23 cellular contexts compared by ENCODE assay signal in genomic region chr5:172725785-172726184, GRCh38.
"Had no signal": no experiment of that assay in that cellular context is flagged by ENCODE, and none has a peak within 500 bp of the region (broad histone marks: within the 10 kb centered on the region; RNA-seq: fewer than 3 reads in every experiment).

No MANE protein-coding gene starts in this region.

- H3K4me3 ChIP-seq: breast epithelium, SK-N-MC had no signal

- H3K9me3 ChIP-seq: breast epithelium had no signal

- ATAC-seq: activated CD4-positive, CD25-positive, alpha-beta regulatory T cell treated with anti-CD3 and anti-CD28 coated beads, Interleukin-2, amount 50 U/mL, for 24 hours; activated CD8-positive, alpha-beta T cell treated with anti-CD3 and anti-CD28 coated beads for 36 hours; T-cell had no signal

- H3K4me3 Mint-ChIP-seq: activated CD8-positive, alpha-beta T cell treated with anti-CD3 and anti-CD28 coated beads for 36 hours; activated naive CD4-positive, alpha-beta T cell treated with anti-CD3 and anti-CD28 coated beads, Interleukin-2, amount 50 U/mL, for 24 hours; T-cell had no signal

- H3K27ac ChIP-seq: breast epithelium, SK-N-MC, WERI-Rb-1 had no signal

- H3K27me3 Mint-ChIP-seq: activated CD8-positive, alpha-beta T cell treated with anti-CD3 and anti-CD28 coated beads for 36 hours; T-cell had no signal

- H3K4me1 ChIP-seq: breast epithelium had no signal

- H3K36me3 ChIP-seq: breast epithelium, WERI-Rb-1 had no signal

- H3K36me3 Mint-ChIP-seq: activated naive CD4-positive, alpha-beta T cell treated with anti-CD3 and anti-CD28 coated beads, Interleukin-2, amount 50 U/mL, for 24 hours; T-cell had no signal

- H3K9me3 Mint-ChIP-seq: activated CD8-positive, alpha-beta T cell treated with anti-CD3 and anti-CD28 coated beads for 36 hours; activated naive CD4-positive, alpha-beta T cell treated with anti-CD3 and anti-CD28 coated beads, Interleukin-2, amount 50 U/mL, for 24 hours; T-cell had no signal

- H3K27ac Mint-ChIP-seq: activated CD8-positive, alpha-beta T cell treated with anti-CD3 and anti-CD28 coated beads for 36 hours; T-cell had no signal

- DNase-seq: activated CD4-positive, alpha-beta T cell treated with anti-CD3 and anti-CD28 coated beads for 4 hours; activated CD8-positive, alpha-beta memory T cell treated with anti-CD3 and anti-CD28 coated beads, Interleukin-2, amount 50 U/mL, for 4 hours; activated CD8-positive, alpha-beta T cell treated with anti-CD3 and anti-CD28 coated beads for 36 hours; activated effector memory CD4-positive, alpha-beta T cell treated with Interleukin-2 at 50 U/mL for 16 hours; activated naive CD4-positive, alpha-beta T cell; caudate nucleus; Kasumi-1; KBM-7; NCI-H1105 treated with DMSO at 0.1 percent for 48 hours; NCI-H146; NCI-H187 treated with DMSO at 0.1 percent for 48 hours; NCI-H2081 treated with DMSO at 0.1 percent for 48 hours; NCI-H446 treated with DMSO at 0.1 percent for 48 hours; NCI-H524 treated with DMSO at 0.1 percent for 48 hours; NCI-H748 treated with DMSO at 0.1 percent for 48 hours; T-cell; T-helper 2 cell; T1000; WERI-Rb-1 had no signal

- H3K27me3 ChIP-seq: breast epithelium had no signal
